In the genomic region with DNA sequence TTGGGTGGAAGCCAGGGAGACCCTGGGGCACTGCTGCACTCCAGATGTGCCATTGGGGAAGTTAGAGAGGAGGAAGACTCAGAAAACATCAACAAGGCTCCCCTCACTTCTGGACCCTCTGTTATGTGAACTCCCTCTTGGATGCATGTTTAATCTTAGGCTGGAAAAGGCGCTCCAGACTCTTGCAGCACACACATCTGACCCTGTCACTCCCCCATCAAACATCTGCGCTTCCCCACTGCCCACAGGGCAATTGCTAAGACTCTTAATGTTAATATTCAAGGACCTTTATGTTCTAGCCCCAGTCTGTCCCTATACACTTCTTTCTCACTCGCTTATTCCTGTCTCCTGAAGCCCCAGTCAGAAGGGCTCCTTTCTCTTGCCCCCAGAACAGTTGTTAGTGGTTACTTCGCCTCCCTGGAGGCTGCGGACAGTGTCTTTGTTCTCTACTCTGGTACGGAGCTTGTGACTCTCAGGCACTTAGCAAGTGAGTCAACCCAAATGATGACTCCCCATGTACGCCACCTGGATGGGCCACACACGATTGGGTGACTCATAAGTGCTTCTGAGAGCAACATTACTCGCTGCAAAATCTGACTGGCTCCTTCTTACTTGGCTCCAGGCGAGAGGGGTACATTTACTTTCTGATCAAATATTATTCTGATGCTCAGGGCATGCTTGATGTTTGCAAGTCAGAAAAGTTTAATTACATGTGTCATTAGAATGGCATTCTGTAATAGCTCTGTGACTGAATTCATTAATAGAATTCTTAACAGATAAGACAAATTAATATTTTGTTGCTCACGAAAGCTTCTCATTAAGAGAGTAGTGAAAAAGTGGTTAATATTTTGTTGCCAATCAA, we compare ENCODE assay signal across 7 cellular contexts.
DNase-seq lines count a peak whose midpoint lies in the region; ATAC-seq and TF ChIP-seq lines count a peak whose summit lies in the region.

No MANE protein-coding gene starts in this region.

- H3K4me1 Mint-ChIP-seq in osteocyte (ENCODE audit: unreplicated experiment): peaks cover 17% of the 10 kb centered on the region

- peak overlapping the region; percentile 32 for H3K27ac Mint-ChIP-seq in osteocyte (ENCODE audit: unreplicated experiment)

- ATAC-seq in GM19351 (IDR thresholded peaks at IDR 0.05; ENCODE audit: unreplicated experiment) (peak; percentile 49), GM18870 (IDR thresholded peaks at IDR 0.05; ENCODE audit: unreplicated experiment) (no peak)

- DNase-seq in NCI-H2107 (lab: John Stamatoyannopoulos, UW) (peak; percentile 5), astrocyte of the cerebellum (ENCODE audit: low read depth) (peak; percentile 89), osteocyte (ENCODE audit: extremely low spot score, unreplicated experiment) (no peak), GM10266 (ENCODE audit: extremely low spot score) (no peak), NCI-H146 treated with DMSO at 0.1 percent for 48 hours (lab: John Stamatoyannopoulos, UW; ENCODE audit: unreplicated experiment) (no peak)

- no peak overlapping the region for H3K4me3 Mint-ChIP-seq in osteocyte (ENCODE audit: unreplicated experiment)

- no peaks in the 10 kb centered on the region for H3K9me3 Mint-ChIP-seq in osteocyte (ENCODE audit: unreplicated experiment)

- no peak for TF ChIP-seq CTCF in astrocyte of the cerebellum (IDR thresholded peaks at IDR 0.05; ENCODE audit: low read depth, low read length, missing control alignments)
- no peak for TF ChIP-seq CTCF in osteocyte (IDR thresholded peaks at IDR 0.05)
- no peak for TF ChIP-seq CTCF in GM10266 (IDR thresholded peaks at IDR 0.05; ENCODE audit: control insufficient read depth, insufficient read depth, low read depth, missing control alignments)

- no peaks in the 10 kb centered on the region for H3K36me3 Mint-ChIP-seq in osteocyte (ENCODE audit: unreplicated experiment)

- in situ Hi-C loops in astrocyte of the cerebellum (cut with HindIII; ENCODE audit: low sequenced_read_pairs): no loop called here

- H3K27me3 Mint-ChIP-seq in osteocyte (ENCODE audit: unreplicated experiment): no peaks in the 10 kb centered on the region

- no peak overlapping the region for H3K4me3 ChIP-seq in astrocyte of the cerebellum (ENCODE audit: low read depth, low read length)

Comparison
In these comparisons a context has a peak if more than half of its experiments do, and no peak if none do; other contexts are left out.
1. DNase-seq: peak in NCI-H2107 (single experiment) and astrocyte of the cerebellum (single experiment); none in osteocyte (single experiment), GM10266 (single experiment) and NCI-H146 treated with DMSO at 0.1 percent for 48 hours (single experiment).